ENCODE assay signal across 9 cellular contexts in the genomic region with DNA sequence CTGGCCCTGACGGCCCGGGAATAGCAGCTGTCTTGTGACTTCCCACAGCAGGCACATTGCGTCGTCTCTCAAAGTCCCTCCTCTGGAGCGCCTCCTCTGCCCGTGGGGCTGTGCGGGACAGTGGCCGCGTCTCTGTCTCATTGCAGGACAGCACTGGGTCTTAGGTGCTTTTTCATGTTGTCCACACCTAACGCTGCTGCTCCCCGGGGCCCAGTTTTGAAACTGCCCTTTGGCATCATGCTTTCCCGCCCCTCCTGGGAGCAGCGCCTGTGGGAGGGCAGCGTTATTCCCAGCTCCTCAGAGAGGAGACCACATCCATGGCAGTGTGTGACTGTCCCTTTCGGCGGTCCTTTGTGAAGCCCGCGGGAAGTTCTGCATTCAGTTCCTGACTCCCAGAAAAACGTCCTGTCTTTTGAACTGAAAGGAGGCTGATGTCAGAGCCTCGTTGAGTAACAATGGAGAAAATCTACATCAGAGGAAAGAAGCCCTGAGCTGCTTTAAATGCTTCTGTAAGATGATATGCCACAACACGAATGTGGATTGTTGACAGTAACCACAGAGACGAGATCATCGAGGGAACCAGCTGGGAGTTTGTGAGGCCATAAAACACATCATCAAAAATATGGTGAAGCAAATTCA.
DNase-seq lines count a peak whose midpoint lies in the region; ATAC-seq and TF ChIP-seq lines count a peak whose summit lies in the region.
"Had no signal": no experiment of that assay in that cellular context is flagged by ENCODE, and none has a peak within 500 bp of the region (broad histone marks: within the 10 kb centered on the region; RNA-seq: fewer than 3 reads in every experiment).

No MANE protein-coding gene starts in this region.

- no peak for ATAC-seq in natural killer cell

- no peaks in the 10 kb centered on the region for H3K27me3 Mint-ChIP-seq in natural killer cell (ENCODE audit: low read depth in 2 of 2)

- no peaks in the 10 kb centered on the region for H3K36me3 Mint-ChIP-seq in natural killer cell

- H3K9me3 Mint-ChIP-seq in natural killer cell: peaks cover 0 to 3% of the 10 kb centered on the region in 2 donors

- DNase-seq in stimulated activated CD4-positive, alpha-beta T cell treated with anti-CD3 and anti-CD28 coated beads, Interleukin-1b, Interleukin-23, amount 100 ng/mL, for 48 hours: peak; percentile 14
- no peak for DNase-seq in stimulated activated CD4-positive, alpha-beta T cell treated with anti-CD3 and anti-CD28 coated beads, Interleukin-4, amount 100 ng/mL, for 1 hour
- peak; percentile 4 for DNase-seq in amniotic stem cell (lab: John Stamatoyannopoulos, UW)
- peak; percentile 47 for DNase-seq in iPS-NIHi11 (ENCODE audit: low spot score)
- DNase-seq in substantia nigra (lab: John Stamatoyannopoulos, UW): peak in 29 of 49 donors; percentile 6 to 67 (median 44)
- no peak for DNase-seq in cerebellar nuclear complex (lab: John Stamatoyannopoulos, UW)
- DNase-seq in natural killer cell: no peak
- DNase-seq in NCI-H1048 (lab: John Stamatoyannopoulos, UW): no peak

- peaks cover 13 to 31% of the 10 kb centered on the region in 2 donors for H3K4me1 Mint-ChIP-seq in natural killer cell

- no peak for TF ChIP-seq CTCF in natural killer cell (IDR thresholded peaks at IDR 0.05)

- H3K27ac Mint-ChIP-seq in natural killer cell: no peak overlapping the region

- intact Hi-C loops in natural killer cell (cut with micrococcal nuclease): no loop called here

- peak overlapping the region; percentile 63 for H3K27ac ChIP-seq in substantia nigra (ENCODE audit: low read depth, low read length, poor library complexity, severe bottlenecking)
- H3K27ac ChIP-seq: VCaP had no signal

- H3K4me3 Mint-ChIP-seq in natural killer cell: no peak overlapping the region

Comparison
In these comparisons a context has a peak if more than half of its experiments do, and no peak if none do; other contexts are left out.
1. DNase-seq: peak in stimulated activated CD4-positive, alpha-beta T cell treated with anti-CD3 and anti-CD28 coated beads, Interleukin-1b, Interleukin-23, amount 100 ng/mL, for 48 hours (single experiment), amniotic stem cell (single experiment), iPS-NIHi11 (single experiment) and substantia nigra (29 of 49); none in stimulated activated CD4-positive, alpha-beta T cell treated with anti-CD3 and anti-CD28 coated beads, Interleukin-4, amount 100 ng/mL, for 1 hour (single experiment), cerebellar nuclear complex (0 of 2), natural killer cell (single experiment) and NCI-H1048 (single experiment).